ENCODE assay signal across 14 cellular contexts in the genomic region with DNA sequence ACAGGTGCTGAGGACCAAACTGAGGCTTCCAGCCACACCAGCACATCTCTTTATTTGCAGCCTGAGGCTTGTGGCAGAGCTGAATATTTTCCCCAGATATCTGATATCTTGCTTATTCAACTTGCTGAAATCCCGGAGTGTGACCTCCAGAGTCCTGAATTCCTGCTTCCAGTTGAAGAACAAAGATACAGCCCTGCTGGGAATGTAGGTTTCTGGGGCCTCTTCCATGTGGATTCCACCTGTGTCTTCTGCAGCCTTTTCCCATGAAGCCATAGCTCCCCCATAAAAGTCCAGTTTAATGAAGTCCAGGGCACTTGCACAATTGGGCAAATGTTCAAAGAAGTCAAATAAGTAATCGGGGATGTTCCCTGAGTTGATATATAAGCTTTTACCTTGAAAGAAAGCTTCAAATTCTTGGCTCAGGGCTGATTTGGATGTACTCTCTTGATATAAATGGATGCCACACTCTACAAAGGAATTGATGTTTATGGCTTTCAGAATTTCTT.
A peak's percentile ranks its signal among the peaks of the same experiment; 100 is the strongest.
DNase-seq lines count a peak whose midpoint lies in the region; ATAC-seq and TF ChIP-seq lines count a peak whose summit lies in the region.
"Had no signal": no experiment of that assay in that cellular context is flagged by ENCODE, and none has a peak within 500 bp of the region (broad histone marks: within the 10 kb centered on the region; RNA-seq: fewer than 3 reads in every experiment).

No MANE protein-coding gene starts in this region.

- no peak overlapping the region for H3K4me3 ChIP-seq in AG10803 (ENCODE audit: low read length)
- no peak overlapping the region for H3K4me3 ChIP-seq in HFF-Myc (replicated peaks; ENCODE audit: low read depth, low read length)

- DNase-seq in AG10803 (ENCODE audit: low read depth) (peak; percentile 21), HFF-Myc (ENCODE audit: extremely low read depth, low read depth) (peak; percentile 4), dedifferentiated amniotic fluid mesenchymal stem cell (ENCODE audit: extremely low spot score) (peak; percentile 24), islet precursor cell (peak; percentile 7), superior temporal gyrus (ENCODE audit: extremely low spot score) (no peak), GOT3 (lab: John Stamatoyannopoulos, UW) (no peak)
- DNase-seq: 8988T; C1 segment of cervical spinal cord; Calu3; CD4-positive, alpha-beta T cell; DMS 273 treated with DMSO at 0.1 percent for 48 hours; Karpas-422 had no signal

- TF ChIP-seq CTCF in AG10803 (conservative IDR thresholded peaks at IDR 0.05; ENCODE audit: low read length) (no peak), HFF-Myc (IDR thresholded peaks at IDR 0.05; ENCODE audit: low read depth, low read length, missing control alignments) (no peak)

- ATAC-seq in GM21786 (IDR thresholded peaks at IDR 0.05; ENCODE audit: unreplicated experiment): no peak
- ATAC-seq: HCT116 had no signal

Comparison
In these comparisons a context has a peak if more than half of its experiments do, and no peak if none do; other contexts are left out.
1. DNase-seq: peak in AG10803 (single experiment), HFF-Myc (single experiment), dedifferentiated amniotic fluid mesenchymal stem cell (single experiment) and islet precursor cell (single experiment); none in superior temporal gyrus (single experiment) and GOT3 (single experiment).